8 cellular contexts compared by ENCODE assay signal in genomic region chr3:44477312-44478030, GRCh38. TPM values are rescaled to one million over a fixed set of nuclear protein-coding genes. Genes with fewer than 3 reads are reported as not detected.
DNase-seq lines count a peak whose midpoint lies in the region; ATAC-seq and TF ChIP-seq lines count a peak whose summit lies in the region.

TSS of gene ZNF445 (minus strand) at chr3:44477670. CDS start at chr3:44455549, 22,121 bp downstream.

- H3K4me2 ChIP-seq in GM23248 (ENCODE audit: unreplicated experiment): peak within 1 kb of the TSS; percentile 98

- TF ChIP-seq POLR2A in gastroesophageal sphincter (IDR thresholded peaks at IDR 0.05): peak; percentile 26 to 32

- no peaks in the 10 kb centered on the region for H3K9me3 ChIP-seq in GM23248 (ENCODE audit: low read depth)
- no peaks in the 10 kb centered on the region for H3K9me3 ChIP-seq in gastroesophageal sphincter

- H3K36me3 ChIP-seq in GM23248 (ENCODE audit: low read depth): no peaks in the 10 kb centered on the region
- no peaks in the 10 kb centered on the region for H3K36me3 ChIP-seq in gastroesophageal sphincter

- no peaks in the 10 kb centered on the region for H3K9me2 ChIP-seq in GM23248 (ENCODE audit: insufficient read depth)

- no peaks in the 10 kb centered on the region for H4K20me1 ChIP-seq in GM23248 (ENCODE audit: insufficient read depth)

- in situ Hi-C loops in GM23248 (cut with MboI): no loop called here
- in situ Hi-C loops in SK-MEL-5 (cut with HindIII; ENCODE audit: low pct_unique_long_range_greater_than_20kb, low sequenced_read_pairs): no loop called here

- DNase-seq in Daoy (ENCODE audit: low read depth): peak; percentile 78
- peak; percentile 92 for DNase-seq in GM23248
- DNase-seq in LNCaP clone FGC (ENCODE audit: low read depth): no peak
- DNase-seq in SK-MEL-5 (ENCODE audit: low read depth, low spot score): peak; percentile 73
- DNase-seq in activated naive CD4-positive, alpha-beta T cell (lab: John Stamatoyannopoulos, UW): peak; percentile 38 to 60 (median 47)
- DNase-seq in nucleus accumbens (lab: John Stamatoyannopoulos, UW): peak in 54 of 56 donors; percentile 40 to 88 (median 72)
- peak in 48 of 49 donors; percentile 18 to 90 (median 72) for DNase-seq in substantia nigra (lab: John Stamatoyannopoulos, UW)

- peak within 1 kb of the TSS; percentile 100 for H2AFZ ChIP-seq in GM23248

- peak; percentile 95 for ATAC-seq in gastroesophageal sphincter

- H3K79me2 ChIP-seq in GM23248 (ENCODE audit: insufficient read depth): peaks cover 48% of the 10 kb centered on the region

- 2% methylated on average over 41 to 44 of the region's 69 CpGs for WGBS in GM23248 (ENCODE audit: low coverage in 1 of 2, low lambda C conversion rate in 2 of 2, missing lambda C conversion rate in 2 of 2), 2 experiments
- 0% methylated on average over 3 to 4 of the region's 69 CpGs for WGBS in gastroesophageal sphincter (ENCODE audit: low coverage in 1 of 2), 2 donors

- H3K27ac ChIP-seq in GM23248: peak within 1 kb of the TSS; percentile 38
- peak within 1 kb of the TSS; percentile 6 to 86 (median 81) for H3K27ac ChIP-seq in gastroesophageal sphincter
- H3K27ac ChIP-seq in substantia nigra (ENCODE audit: low read depth, low read length, poor library complexity, severe bottlenecking): peak within 1 kb of the TSS; percentile 71

- H3K27me3 ChIP-seq in GM23248 (replicated peaks; ENCODE audit: insufficient read depth) (no peaks in the 10 kb centered on the region), gastroesophageal sphincter (no peaks in the 10 kb centered on the region)

- H3F3A ChIP-seq in GM23248 (ENCODE audit: insufficient read depth): peaks cover 12% of the 10 kb centered on the region

- H3K4me3 ChIP-seq in GM23248 (peak within 1 kb of the TSS; percentile 86), LNCaP clone FGC (ENCODE audit: low read depth, low read length) (peak within 1 kb of the TSS; percentile 75), gastroesophageal sphincter (peak within 1 kb of the TSS; percentile 85 to 86)

- TF ChIP-seq CTCF in LNCaP clone FGC (IDR thresholded peaks at IDR 0.05; ENCODE audit: control insufficient read depth, extremely low read depth, insufficient read depth) (no peak), gastroesophageal sphincter (IDR thresholded peaks at IDR 0.05) (peak in 1 of 4 experiments; percentile 28)

- no peak for TF ChIP-seq EP300 in gastroesophageal sphincter (IDR thresholded peaks at IDR 0.05)

- peak within 1 kb of the TSS; percentile 82 for H3K9ac ChIP-seq in GM23248

- H3K4me1 ChIP-seq in GM23248 (ENCODE audit: insufficient read depth) (peaks cover 3% of the 10 kb centered on the region; the same call in 1 of the 2 replicates), gastroesophageal sphincter (peaks cover 3 to 45% (median 12%) of the 10 kb centered on the region in 3 donors)

RNA-seq across cellular contexts. Expression of gene ZNF445, which starts in this region (rescaled TPM):
- 2.6 and 4.9 TPM in 2 replicates for total RNA-seq in Daoy (2014; rRNA removed; shearing (Covaris generic))
- 5.9 and 6.8 TPM in 2 replicates for total RNA-seq in GM23248 (2014; rRNA removed; shearing (Covaris generic))
- 2.2 TPM in 2 replicates for polyA plus RNA-seq in GM23248 (2016; fragmentation: Nextera tagmentation; extraction: Ambion mirVana)
- 3.2 and 4.5 TPM in 2 replicates for total RNA-seq in SK-MEL-5 (2014; rRNA removed; shearing (Covaris generic))
- polyA plus RNA-seq in SK-MEL-5 (2015; cell fraction: cytosol; rRNA removed): 4.3 and 5.2 TPM in 2 replicates
- 10.0 and 11.9 TPM in 2 replicates for polyA plus RNA-seq in SK-MEL-5 (2015; cell fraction: nucleus; rRNA removed)
- 10 to 100 TPM in 3 of 4 donors, 1 to 10 TPM in 1; 8.9 to 15.2 (median 12.6) TPM for total RNA-seq in gastroesophageal sphincter
